In genomic region chr15:53634517-53635106, GRCh38 we compare ENCODE assay signal across 22 cellular contexts.
"Had no signal": no experiment of that assay in that cellular context is flagged by ENCODE, and none has a peak within 500 bp of the region (broad histone marks: within the 10 kb centered on the region; RNA-seq: fewer than 3 reads in every experiment).

No MANE protein-coding gene starts in this region.

- H3K27me3 ChIP-seq: SJCRH30 had no signal

- H3K36me3 ChIP-seq: SJCRH30 had no signal

- H3K4me2 ChIP-seq: KMS-11 had no signal

- FAIRE-seq: K562, RCC 7860 had no signal

- H3K27ac ChIP-seq: KMS-11, RWPE1, SJCRH30 had no signal

- DNase-seq: Kasumi-1, MM.1S, NCI-H1092 treated with DMSO at 0.1 percent for 48 hours, NCI-H1436, NCI-H187, NCI-H2029, NCI-H2081 treated with DMSO at 0.1 percent for 48 hours, NCI-H2171, NCI-H226, NCI-H446, NCI-H510A, NCI-H524 treated with DMSO at 0.1 percent for 48 hours, NCI-H69, NCI-H774, SHP77 treated with DMSO at 0.1 percent for 48 hours, SJCRH30 had no signal

- ATAC-seq: K562, Right ventricle myocardium inferior, SK-N-SH treated with all-trans-retinoic acid at 6 μM for 48 hours had no signal

- H3K9ac ChIP-seq: KMS-11 had no signal

- H3K4me3 ChIP-seq: K562, SJCRH30 had no signal

- H3K9me3 ChIP-seq: SJCRH30 had no signal

- H3K4me1 ChIP-seq: SJCRH30 had no signal
